Comparison of ENCODE assay signal across 9 cellular contexts in genomic region chr1:198880818-198881597, GRCh38.
A peak's percentile ranks its signal among the peaks of the same experiment; 100 is the strongest.
DNase-seq lines count a peak whose midpoint lies in the region; ATAC-seq and TF ChIP-seq lines count a peak whose summit lies in the region.
"Had no signal": no experiment of that assay in that cellular context is flagged by ENCODE, and none has a peak within 500 bp of the region (broad histone marks: within the 10 kb centered on the region; RNA-seq: fewer than 3 reads in every experiment).

No MANE protein-coding gene starts in this region.

- no peak overlapping the region for H3K27ac ChIP-seq in lung (ENCODE audit: low read depth in 1 of 2, low read length in 1 of 2)

- H3K36me3 Mint-ChIP-seq in CD14-positive monocyte: peaks cover 21 to 23% of the 10 kb centered on the region in 2 donors
- peaks cover 12 to 25% of the 10 kb centered on the region in 2 donors for H3K36me3 Mint-ChIP-seq in activated naive CD4-positive, alpha-beta T cell treated with anti-CD3 and anti-CD28 coated beads, Interleukin-2, amount 50 U/mL, for 72 hours

- H3K4me1 Mint-ChIP-seq in CD14-positive monocyte: peaks cover 16% of the 10 kb centered on the region

- H3K4me3 Mint-ChIP-seq in CD14-positive monocyte: peak overlapping the region in 1 of 2 donors; percentile 53

- H3K4me3 ChIP-seq in lung (no peak overlapping the region), H7 (ENCODE audit: insufficient read depth, low read depth, low read length) (no peak overlapping the region)

- H3K27ac Mint-ChIP-seq in CD14-positive monocyte: peak overlapping the region; percentile 77 to 91 (median 87)
- H3K27ac Mint-ChIP-seq in activated naive CD4-positive, alpha-beta T cell treated with anti-CD3 and anti-CD28 coated beads, Interleukin-2, amount 50 U/mL, for 72 hours: peak overlapping the region; percentile 64 to 84

- 85 to 88% methylated on average over 4 of the region's 4 CpGs for WGBS in lung, 2 donors

- no peaks in the 10 kb centered on the region for H3K9me3 ChIP-seq in lung (ENCODE audit: control insufficient read depth in 2 of 2, insufficient read depth in 1 of 2, low read length in 1 of 2)

- no peaks in the 10 kb centered on the region for H3K27me3 Mint-ChIP-seq in CD14-positive monocyte (ENCODE audit: low read depth in 3 of 3)

- H3K9me3 Mint-ChIP-seq in CD14-positive monocyte: peaks cover 0 to 5% (median 0%) of the 10 kb centered on the region in 7 donors
- H3K9me3 Mint-ChIP-seq in activated naive CD4-positive, alpha-beta T cell treated with anti-CD3 and anti-CD28 coated beads, Interleukin-2, amount 50 U/mL, for 72 hours: peaks cover 0 to 12% of the 10 kb centered on the region in 2 donors

- H3K36me3 ChIP-seq in lung (ENCODE audit: control insufficient read depth in 2 of 2, insufficient read depth in 2 of 2, low read length in 2 of 2): peaks cover 0 to 4% of the 10 kb centered on the region in 2 donors
- no peaks in the 10 kb centered on the region for H3K36me3 ChIP-seq in H7 (replicated peaks; ENCODE audit: control insufficient read depth, insufficient read depth, low read length)

- peaks cover 0 to 7% of the 10 kb centered on the region in 2 donors for H3K4me1 ChIP-seq in lung (ENCODE audit: control insufficient read depth in 2 of 2, insufficient read depth in 2 of 2, low read length in 2 of 2)

- intact Hi-C loops in CD14-positive monocyte (cut with micrococcal nuclease): no loop called here

- TF ChIP-seq CTCF in CD14-positive monocyte (IDR thresholded peaks at IDR 0.05): no peak
- TF ChIP-seq CTCF in lung (IDR thresholded peaks at IDR 0.05; ENCODE audit: control extremely low read depth, extremely low read depth): no peak

- H3K27me3 ChIP-seq in lung (ENCODE audit: control insufficient read depth, insufficient read depth): no peaks in the 10 kb centered on the region
- no peaks in the 10 kb centered on the region for H3K27me3 ChIP-seq in H7 (ENCODE audit: control insufficient read depth, insufficient read depth, low read length)

- ATAC-seq in activated naive CD4-positive, alpha-beta T cell treated with anti-CD3 and anti-CD28 coated beads, Interleukin-2, amount 50 U/mL, for 72 hours: peak; percentile 95 to 96
- ATAC-seq in lung (ENCODE audit: insufficient read depth, low FRiP score) (peak; percentile 89), left lobe of liver (no peak)

- DNase-seq in CD14-positive monocyte (ENCODE audit: low spot score): peak; percentile 53
- peak; percentile 2 for DNase-seq in HuH-7.5 (ENCODE audit: low spot score)
- DNase-seq in activated naive CD4-positive, alpha-beta T cell treated with anti-CD3 and anti-CD28 coated beads, Interleukin-2, amount 50 U/mL, for 72 hours (ENCODE audit: low spot score in 2 of 2): no peak
- DNase-seq in lung (ENCODE audit: low spot score): no peak
- DNase-seq in NCI-H774 (lab: John Stamatoyannopoulos, UW): no peak
- DNase-seq in left lobe of liver (ENCODE audit: low spot score): no peak
- DNase-seq in H7: no peak
- DNase-seq in NCI-H1694 treated with DMSO at 0.1 percent for 48 hours (lab: John Stamatoyannopoulos, UW): no peak
- DNase-seq: NCI-H2081 had no signal

Comparison
In these comparisons a context has a peak if more than half of its experiments do, and no peak if none do; other contexts are left out.
1. DNase-seq: peak in CD14-positive monocyte (single experiment) and HuH-7.5 (single experiment); none in activated naive CD4-positive, alpha-beta T cell treated with anti-CD3 and anti-CD28 coated beads, Interleukin-2, amount 50 U/mL, for 72 hours (0 of 2), lung (single experiment), NCI-H774 (single experiment), left lobe of liver (single experiment), H7 (single experiment) and NCI-H1694 treated with DMSO at 0.1 percent for 48 hours (single experiment).